Comparison of ENCODE assay signal across 8 cellular contexts in genomic region chr1:11735531-11735853, GRCh38. TPM values are rescaled to one million over a fixed set of nuclear protein-coding genes. Genes with fewer than 3 reads are reported as not detected.
A peak's percentile ranks its signal among the peaks of the same experiment; 100 is the strongest.
DNase-seq lines count a peak whose midpoint lies in the region; ATAC-seq and TF ChIP-seq lines count a peak whose summit lies in the region.

No MANE protein-coding gene starts in this region.

- H3K27ac ChIP-seq in stomach smooth muscle (ENCODE audit: low read length), result peak overlapping the region; percentile 70

- no peak overlapping the region for H3K9ac ChIP-seq in stomach smooth muscle (ENCODE audit: low read length in 2 of 2)

- DNase-seq in T-helper 1 cell, result no peak
- no peak for DNase-seq in activated B cell treated with CpG ODN at 0.5 μM for 24 hours

- POLR2A ChIA-PET in activated B cell treated with CpG ODN at 0.5 μM for 24 hours (lab: Charles Lee), result interaction anchor here (1.0 to 3.3 kb wide), 9 partner anchors 9 to 473 kb away, joined by 3 to 21 read pairs (median 6); partner anchors contain the start of genes CLCN6, MTHFR and MTOR

- H3K4me3 ChIP-seq in iPS-18c (ENCODE audit: insufficient read depth, low read depth, low read length) (peak overlapping the region; percentile 15; the same call in 1 of the 2 replicates), stomach smooth muscle (ENCODE audit: low read length in 2 of 2) (peak overlapping the region in 1 of 2 donors; percentile 94)

- peaks cover 41% of the 10 kb centered on the region for H3K4me1 ChIP-seq in stomach smooth muscle (ENCODE audit: control insufficient read depth, insufficient read depth, low read length)

- TF ChIP-seq CTCF in activated B cell treated with CpG ODN at 0.5 μM for 24 hours (IDR thresholded peaks at IDR 0.05), result no peak

- no peaks in the 10 kb centered on the region for H3K9me3 Mint-ChIP-seq in T-helper 1 cell treated with Interleukin-12 subunit alpha and Interleukin-12 subunit beta and Interleukin-4 antibody, amounts not matched to agents 30 μg/mL and 1 μg/mL, for 36 hours
- no peaks in the 10 kb centered on the region for H3K9me3 Mint-ChIP-seq in activated B cell treated with CpG ODN at 0.5 μM for 24 hours

- no peaks in the 10 kb centered on the region for H3K9me3 ChIP-seq in iPS-18c (ENCODE audit: control insufficient read depth, insufficient read depth, low read length)
- H3K9me3 ChIP-seq in stomach smooth muscle (ENCODE audit: control insufficient read depth in 2 of 2, low read length in 2 of 2), result no peaks in the 10 kb centered on the region

- H3K36me3 ChIP-seq in stomach smooth muscle (ENCODE audit: control insufficient read depth in 2 of 2, insufficient read depth in 2 of 2, low read length in 2 of 2), result no peaks in the 10 kb centered on the region

- peak overlapping the region; percentile 31 for H3K27ac Mint-ChIP-seq in T-helper 1 cell treated with Interleukin-12 subunit alpha and Interleukin-12 subunit beta and Interleukin-4 antibody, amounts not matched to agents 30 μg/mL and 1 μg/mL, for 36 hours
- H3K27ac Mint-ChIP-seq in activated B cell treated with CpG ODN at 0.5 μM for 24 hours, result peak overlapping the region; percentile 79

- no peaks in the 10 kb centered on the region for H3K27me3 ChIP-seq in stomach smooth muscle (ENCODE audit: control insufficient read depth in 1 of 2, insufficient read depth in 2 of 2, low read length in 2 of 2)

- intact Hi-C loops in activated B cell treated with CpG ODN at 0.5 μM for 24 hours (cut with micrococcal nuclease), result loop anchor here (5.0 kb wide), 3 partner anchors 172 to 678 kb away; partner anchors contain the start of gene MTOR

- H3K4me1 Mint-ChIP-seq in T-helper 1 cell treated with Interleukin-12 subunit alpha and Interleukin-12 subunit beta and Interleukin-4 antibody, amounts not matched to agents 30 μg/mL and 1 μg/mL, for 36 hours (ENCODE audit: low read depth), result peaks cover 50% of the 10 kb centered on the region
- peaks cover 40% of the 10 kb centered on the region for H3K4me1 Mint-ChIP-seq in activated B cell treated with CpG ODN at 0.5 μM for 24 hours

- H3K27me3 Mint-ChIP-seq in T-helper 1 cell treated with Interleukin-12 subunit alpha and Interleukin-12 subunit beta and Interleukin-4 antibody, amounts not matched to agents 30 μg/mL and 1 μg/mL, for 36 hours (ENCODE audit: low read depth), result no peaks in the 10 kb centered on the region
- no peaks in the 10 kb centered on the region for H3K27me3 Mint-ChIP-seq in activated B cell treated with CpG ODN at 0.5 μM for 24 hours

- peak overlapping the region; percentile 3 for H3K4me3 Mint-ChIP-seq in T-helper 1 cell treated with Interleukin-12 subunit alpha and Interleukin-12 subunit beta and Interleukin-4 antibody, amounts not matched to agents 30 μg/mL and 1 μg/mL, for 36 hours
- peak overlapping the region; percentile 93 for H3K4me3 Mint-ChIP-seq in activated B cell treated with CpG ODN at 0.5 μM for 24 hours

- CTCF ChIA-PET in activated B cell treated with CpG ODN at 0.5 μM for 24 hours (lab: Charles Lee), result interaction anchor here (0.6 to 3.3 kb wide), 2 partner anchors 16 to 25 kb away, joined by 3 to 16 read pairs; no protein-coding TSS in a partner anchor

- peaks cover 5% of the 10 kb centered on the region for H3K36me3 Mint-ChIP-seq in T-helper 1 cell treated with Interleukin-12 subunit alpha and Interleukin-12 subunit beta and Interleukin-4 antibody, amounts not matched to agents 30 μg/mL and 1 μg/mL, for 36 hours (ENCODE audit: low read depth)
- peaks cover 3% of the 10 kb centered on the region for H3K36me3 Mint-ChIP-seq in activated B cell treated with CpG ODN at 0.5 μM for 24 hours (ENCODE audit: low read depth)

- ATAC-seq in activated B cell treated with CpG ODN at 0.5 μM for 24 hours (ENCODE audit: low read depth) (no peak), HG02588 (IDR thresholded peaks at IDR 0.05; ENCODE audit: unreplicated experiment) (no peak), HG03342 (IDR thresholded peaks at IDR 0.05; ENCODE audit: unreplicated experiment) (no peak), HG03139 (IDR thresholded peaks at IDR 0.05; ENCODE audit: unreplicated experiment) (no peak)

RNA-seq across cellular contexts. Expression of gene AGTRAP, which starts 0.4 kb away (rescaled TPM):
- 10.9 and 13.9 TPM in 2 replicates for total RNA-seq in activated B cell treated with CpG ODN at 0.5 μM for 24 hours

RNA-seq across cellular contexts. Expression of gene C1orf167, which starts 26.5 kb away (rescaled TPM):
- total RNA-seq in activated B cell treated with CpG ODN at 0.5 μM for 24 hours, result not detected in 2 replicates

RNA-seq across cellular contexts. Expression of gene DRAXIN, which starts 44.0 kb away (rescaled TPM):
- 0.17 and 0.18 TPM in 2 replicates for total RNA-seq in activated B cell treated with CpG ODN at 0.5 μM for 24 hours

RNA-seq across cellular contexts. Expression of gene MAD2L2, which starts 54.5 kb away (rescaled TPM):
- total RNA-seq in activated B cell treated with CpG ODN at 0.5 μM for 24 hours, result 34.4 and 34.9 TPM in 2 replicates
